In genomic region chr18:79982736-79983135, GRCh38 we compare ENCODE assay signal across 8 cellular contexts. TPM values are rescaled to one million over a fixed set of nuclear protein-coding genes. Genes with fewer than 3 reads are reported as not detected.
DNase-seq lines count a peak whose midpoint lies in the region; ATAC-seq and TF ChIP-seq lines count a peak whose summit lies in the region.

No MANE protein-coding gene starts in this region.

- peaks cover 56% of the 10 kb centered on the region for H4K20me1 ChIP-seq in GM23338 (replicated peaks; ENCODE audit: insufficient read depth)

- H3K27me3 Mint-ChIP-seq in CD14-positive monocyte (ENCODE audit: low read depth in 3 of 3) (no peaks in the 10 kb centered on the region), GM23338 (ENCODE audit: insufficient read depth, low read depth, poor library complexity) (peaks cover 3% of the 10 kb centered on the region)
- H3K27me3 Mint-ChIP-seq in activated CD8-positive, alpha-beta T cell treated with anti-CD3 and anti-CD28 coated beads for 36 hours, result no peaks in the 10 kb centered on the region

- ATAC-seq in GM23338, result peak; percentile 55
- peak; percentile 77 for ATAC-seq in activated CD8-positive, alpha-beta T cell treated with anti-CD3 and anti-CD28 coated beads for 36 hours
- peak; percentile 34 for ATAC-seq in left lung
- ATAC-seq in GM21723 (IDR thresholded peaks at IDR 0.05; ENCODE audit: unreplicated experiment), result no peak

- peaks cover 100% of the 10 kb centered on the region for H3K79me2 ChIP-seq in GM23338 (replicated peaks; ENCODE audit: insufficient read depth)

- peak overlapping the region; percentile 83 to 95 (median 91) for H3K27ac Mint-ChIP-seq in CD14-positive monocyte
- peak overlapping the region; percentile 28; the same call in 1 of the 2 replicates for H3K27ac Mint-ChIP-seq in GM23338
- H3K27ac Mint-ChIP-seq in activated CD8-positive, alpha-beta T cell treated with anti-CD3 and anti-CD28 coated beads for 36 hours, result peak overlapping the region; percentile 72

- POLR2A ChIA-PET in activated CD8-positive, alpha-beta T cell treated with anti-CD3 and anti-CD28 coated beads for 36 hours (lab: Charles Lee), result interaction anchor here (0.8 to 1.2 kb wide), 3 partner anchors 13 to 51 kb away, joined by 3 to 4 read pairs (median 3); partner anchors contain the start of gene RBFA

- H3K4me1 ChIP-seq in GM23338 (ENCODE audit: insufficient read depth) (no peaks in the 10 kb centered on the region; the same call in 1 of the 2 replicates), left lung (peaks cover 10 to 53% of the 10 kb centered on the region in 2 donors), tibial artery (peaks cover 0 to 40% (median 16%) of the 10 kb centered on the region in 4 donors)

- H3F3A ChIP-seq in GM23338 (replicated peaks; ENCODE audit: low read depth), result no peaks in the 10 kb centered on the region

- CTCF ChIA-PET in activated CD8-positive, alpha-beta T cell treated with anti-CD3 and anti-CD28 coated beads for 36 hours (lab: Charles Lee), result interaction anchor here (1.1 to 1.6 kb wide), 2 partner anchors 9 to 20 kb away, joined by 4 read pairs; no protein-coding TSS in a partner anchor

- no peak overlapping the region for H3K4me2 ChIP-seq in GM23338

- intact Hi-C loops in CD14-positive monocyte (cut with micrococcal nuclease), result loop anchor here in 1 of 2 donors (10.0 kb wide), 1 partner anchor 188 kb away; the partner anchor contains the start of gene KCNG2
- intact Hi-C loops in activated CD8-positive, alpha-beta T cell treated with anti-CD3 and anti-CD28 coated beads for 36 hours (cut with micrococcal nuclease), result no loop called here
- intact Hi-C loops in left lung (cut with DNase I), result no loop called here
- intact Hi-C loops in tibial artery (cut with DNase I; ENCODE audit: low total_unique reads), result no loop called here

- H3K9me3 ChIP-seq in left lung (no peaks in the 10 kb centered on the region), tibial artery (no peaks in the 10 kb centered on the region)

- H3K4me1 Mint-ChIP-seq in CD14-positive monocyte (peaks cover 40% of the 10 kb centered on the region), GM23338 (peaks cover 24% of the 10 kb centered on the region)
- peaks cover 74% of the 10 kb centered on the region for H3K4me1 Mint-ChIP-seq in activated CD8-positive, alpha-beta T cell treated with anti-CD3 and anti-CD28 coated beads for 36 hours (ENCODE audit: low read depth)

- no peaks in the 10 kb centered on the region for H3K9me3 Mint-ChIP-seq in CD14-positive monocyte
- no peaks in the 10 kb centered on the region for H3K9me3 Mint-ChIP-seq in GM23338
- no peaks in the 10 kb centered on the region for H3K9me3 Mint-ChIP-seq in activated CD8-positive, alpha-beta T cell treated with anti-CD3 and anti-CD28 coated beads for 36 hours

- DNase-seq in CD14-positive monocyte (ENCODE audit: low spot score), result peak; percentile 66
- DNase-seq in GM23338 (ENCODE audit: low spot score), result no peak
- peak; percentile 60 for DNase-seq in activated CD8-positive, alpha-beta T cell treated with anti-CD3 and anti-CD28 coated beads for 36 hours
- no peak for DNase-seq in left lung
- no peak for DNase-seq in tibial artery
- no peak for DNase-seq in mucosa of gallbladder (ENCODE audit: low spot score)
- DNase-seq in ecto neural progenitor cell (ENCODE audit: low spot score), result no peak

- peaks cover 8% of the 10 kb centered on the region for H3K36me3 ChIP-seq in GM23338 (ENCODE audit: insufficient read depth)
- peaks cover 0 to 34% of the 10 kb centered on the region in 2 donors for H3K36me3 ChIP-seq in left lung
- peaks cover 0 to 15% (median 0%) of the 10 kb centered on the region in 3 donors for H3K36me3 ChIP-seq in tibial artery

- no peaks in the 10 kb centered on the region for H3K9me2 ChIP-seq in GM23338 (ENCODE audit: insufficient read depth)

- no peak overlapping the region for H3K4me3 ChIP-seq in GM23338
- no peak overlapping the region for H3K4me3 ChIP-seq in left lung
- no peak overlapping the region for H3K4me3 ChIP-seq in tibial artery

- peaks cover 31 to 43% of the 10 kb centered on the region in 2 donors for H3K36me3 Mint-ChIP-seq in CD14-positive monocyte
- H3K36me3 Mint-ChIP-seq in GM23338 (ENCODE audit: low read depth), result peaks cover 41% of the 10 kb centered on the region
- H3K36me3 Mint-ChIP-seq in activated CD8-positive, alpha-beta T cell treated with anti-CD3 and anti-CD28 coated beads for 36 hours (ENCODE audit: low read depth), result peaks cover 67% of the 10 kb centered on the region

- H3K27me3 ChIP-seq in GM23338 (ENCODE audit: insufficient read depth) (no peaks in the 10 kb centered on the region), left lung (no peaks in the 10 kb centered on the region), tibial artery (no peaks in the 10 kb centered on the region)

- H3K4me3 Mint-ChIP-seq in CD14-positive monocyte (peak overlapping the region; percentile 43 to 61), GM23338 (no peak overlapping the region)
- no peak overlapping the region for H3K4me3 Mint-ChIP-seq in activated CD8-positive, alpha-beta T cell treated with anti-CD3 and anti-CD28 coated beads for 36 hours

- H2AFZ ChIP-seq in GM23338, result no peak overlapping the region

- H3K27ac ChIP-seq in GM23338 (ENCODE audit: low read depth), result no peak overlapping the region
- peak overlapping the region in 1 of 2 donors; percentile 55 for H3K27ac ChIP-seq in left lung
- no peak overlapping the region for H3K27ac ChIP-seq in tibial artery

- TF ChIP-seq CTCF in CD14-positive monocyte (IDR thresholded peaks at IDR 0.05) (no peak), GM23338 (conservative IDR thresholded peaks at IDR 0.05; ENCODE audit: low read depth in 2 of 2) (no peak), left lung (IDR thresholded peaks at IDR 0.05) (no peak), tibial artery (IDR thresholded peaks at IDR 0.05) (no peak)
- TF ChIP-seq CTCF in activated CD8-positive, alpha-beta T cell treated with anti-CD3 and anti-CD28 coated beads for 36 hours (IDR thresholded peaks at IDR 0.05), result no peak

TF ChIP-seq in GM23338, 12 proteins besides CTCF, POLR2A, EP300 and RAD21 (continues in another document):
- TF ChIP-seq JUNB (IDR thresholded peaks at IDR 0.05; ENCODE audit: unreplicated experiment), result no peak
- no peak for TF ChIP-seq ETS1 (IDR thresholded peaks at IDR 0.05)
- TF ChIP-seq POLR2AphosphoS5 (IDR thresholded peaks at IDR 0.05; ENCODE audit: low read depth), result no peak
- no peak for TF ChIP-seq ZNF331 (CRISPR knock-in tag; IDR thresholded peaks at IDR 0.05; ENCODE audit: low read depth)
- TF ChIP-seq STAT1 (IDR thresholded peaks at IDR 0.05; ENCODE audit: unreplicated experiment), result no peak
- TF ChIP-seq ZNF114 (CRISPR knock-in tag; IDR thresholded peaks at IDR 0.05), result no peak
- TF ChIP-seq CREB1 (CRISPR knock-in tag; IDR thresholded peaks at IDR 0.05; ENCODE audit: low read depth), result no peak

RNA-seq across cellular contexts. Expression of gene TXNL4A, which starts 5.6 kb away (rescaled TPM):
- polyA plus RNA-seq in CD14-positive monocyte (100 to 1,000 TPM; 150 to 192 TPM), GM23338 (2016; fragmentation: Nextera tagmentation; extraction: Ambion mirVana) (271 and 277 TPM in 2 replicates)
- 45.9 and 51.0 TPM in 2 replicates for total RNA-seq in GM23338 (2014; rRNA removed; shearing (Covaris generic))
- total RNA-seq in activated CD8-positive, alpha-beta T cell treated with anti-CD3 and anti-CD28 coated beads for 36 hours, result 100 to 1,000 TPM; 172 to 189 TPM
- total RNA-seq in left lung (100 to 1,000 TPM in 1 of 2 donors, 10 to 100 TPM in 1; 82.7 to 106 TPM), mucosa of gallbladder (76.7 TPM)

RNA-seq across cellular contexts. Expression of gene HSBP1L1, which starts 18.3 kb away (rescaled TPM):
- 10 to 100 TPM in 1 of 2 donors, 1 to 10 TPM in 1; 2.5 to 10.8 TPM for polyA plus RNA-seq in CD14-positive monocyte
- 1.8 TPM in 1 of 2 replicates, not detected in the other for total RNA-seq in GM23338 (2014; rRNA removed; shearing (Covaris generic))
- 2.3 and 3.7 TPM in 2 replicates for polyA plus RNA-seq in GM23338 (2016; fragmentation: Nextera tagmentation; extraction: Ambion mirVana)
- total RNA-seq in activated CD8-positive, alpha-beta T cell treated with anti-CD3 and anti-CD28 coated beads for 36 hours, result 1 to 10 TPM; 5.1 TPM
- total RNA-seq in left lung, result 10 to 100 TPM; 23.1 to 38.5 TPM
- total RNA-seq in mucosa of gallbladder, result 21.4 TPM

RNA-seq across cellular contexts. Expression of gene SLC66A2, which starts 31.3 kb away (rescaled TPM):
- polyA plus RNA-seq in CD14-positive monocyte (10 to 100 TPM; 26.8 to 33.8 TPM), GM23338 (2016; fragmentation: Nextera tagmentation; extraction: Ambion mirVana) (4.0 and 5.4 TPM in 2 replicates)
- 10.9 and 18.1 TPM in 2 replicates for total RNA-seq in GM23338 (2014; rRNA removed; shearing (Covaris generic))
- 10 to 100 TPM; 28.2 to 29.7 TPM for total RNA-seq in activated CD8-positive, alpha-beta T cell treated with anti-CD3 and anti-CD28 coated beads for 36 hours
- total RNA-seq in left lung (10 to 100 TPM; 44.8 to 69.8 TPM), mucosa of gallbladder (61.3 TPM)

RNA-seq across cellular contexts. Expression of gene RBFA, which starts 51.5 kb away (rescaled TPM):
- 1 to 10 TPM; 4.0 to 5.7 TPM for polyA plus RNA-seq in CD14-positive monocyte
- total RNA-seq in GM23338 (2014; rRNA removed; shearing (Covaris generic)), result 43.3 and 46.5 TPM in 2 replicates
- 33.8 and 36.3 TPM in 2 replicates for polyA plus RNA-seq in GM23338 (2016; fragmentation: Nextera tagmentation; extraction: Ambion mirVana)
- total RNA-seq in activated CD8-positive, alpha-beta T cell treated with anti-CD3 and anti-CD28 coated beads for 36 hours, result 10 to 100 TPM; 41.7 to 45.5 TPM
- 10 to 100 TPM; 18.7 to 25.1 TPM for total RNA-seq in left lung
- total RNA-seq in mucosa of gallbladder, result 17.7 TPM

Comparison
In these comparisons a context has a peak if more than half of its experiments do, and no peak if none do; other contexts are left out.
1. DNase-seq: peak in CD14-positive monocyte (single experiment) and activated CD8-positive, alpha-beta T cell treated with anti-CD3 and anti-CD28 coated beads for 36 hours (single experiment); none in GM23338 (single experiment), left lung (0 of 2), tibial artery (0 of 2), mucosa of gallbladder (single experiment) and ecto neural progenitor cell (single experiment).
2. H3K27ac Mint-ChIP-seq: peak in every context shown above with its lines; median percentile 91 in CD14-positive monocyte; 72 in activated CD8-positive, alpha-beta T cell treated with anti-CD3 and anti-CD28 coated beads for 36 hours; 28 in GM23338.
3. H3K4me3 Mint-ChIP-seq: peak in CD14-positive monocyte (2 of 2); none in GM23338 (single experiment) and activated CD8-positive, alpha-beta T cell treated with anti-CD3 and anti-CD28 coated beads for 36 hours (single experiment).